10 cellular contexts compared by ENCODE assay signal in genomic region chr7:44103566-44103940, GRCh38. TPM values are rescaled to one million over a fixed set of nuclear protein-coding genes. Genes with fewer than 3 reads are reported as not detected.
A peak's percentile ranks its signal among the peaks of the same experiment; 100 is the strongest.
DNase-seq lines count a peak whose midpoint lies in the region; ATAC-seq and TF ChIP-seq lines count a peak whose summit lies in the region.
"Had no signal": no experiment of that assay in that cellular context is flagged by ENCODE, and none has a peak within 500 bp of the region (broad histone marks: within the 10 kb centered on the region; RNA-seq: fewer than 3 reads in every experiment).

No MANE protein-coding gene starts in this region.

- peaks cover 40% of the 10 kb centered on the region for H3K4me1 Mint-ChIP-seq in nephron progenitor cell

- H3K27ac Mint-ChIP-seq in nephron progenitor cell = no peak overlapping the region

- H3K27ac ChIP-seq in ectodermal cell (ENCODE audit: insufficient read depth, low read depth, low read length, poor library complexity, severe bottlenecking) = no peak overlapping the region
- peak overlapping the region; percentile 55 for H3K27ac ChIP-seq in urinary bladder (ENCODE audit: low read depth)

- peaks cover 14% of the 10 kb centered on the region for H3K4me1 ChIP-seq in ectodermal cell (ENCODE audit: control insufficient read depth, insufficient read depth, low read length)
- H3K4me1 ChIP-seq in urinary bladder (ENCODE audit: insufficient read depth) = no peaks in the 10 kb centered on the region

- H3K36me3 ChIP-seq in ectodermal cell (ENCODE audit: control insufficient read depth, insufficient read depth, low read length) (no peaks in the 10 kb centered on the region), urinary bladder (ENCODE audit: insufficient read depth) (no peaks in the 10 kb centered on the region)

- peaks cover 13% of the 10 kb centered on the region for H3K27me3 Mint-ChIP-seq in nephron progenitor cell (ENCODE audit: low read depth, poor library complexity)

- peak overlapping the region; percentile 78 for H3K4me3 Mint-ChIP-seq in nephron progenitor cell

- no peak for TF ChIP-seq CTCF in nephron progenitor cell (IDR thresholded peaks at IDR 0.05)

- intact Hi-C loops in Right ventricle myocardium inferior (cut with DNase I) = no loop called here
- intact Hi-C loops in left cardiac atrium (cut with DNase I) = no loop called here

- H3K4me3 ChIP-seq in ectodermal cell (ENCODE audit: insufficient read depth, low read depth, low read length) (peak overlapping the region; percentile 50), urinary bladder (ENCODE audit: low read depth, low read length) (no peak overlapping the region)

- peaks cover 4% of the 10 kb centered on the region for H3K36me3 Mint-ChIP-seq in nephron progenitor cell (ENCODE audit: low read depth)

- DNase-seq in Right ventricle myocardium inferior (ENCODE audit: missing footprints) (peak; percentile 14), left cardiac atrium (no peak), nephron progenitor cell (no peak), GM19238 (ENCODE audit: insufficient read length, low spot score) (no peak), SKM-1 treated with dmso at 0.1 percent for 144 hours (lab: John Stamatoyannopoulos, UW; ENCODE audit: unreplicated experiment) (no peak), KG1 (lab: John Stamatoyannopoulos, UW) (no peak)

- ATAC-seq in Right ventricle myocardium inferior (no peak), left cardiac atrium (no peak)

- no peaks in the 10 kb centered on the region for H3K9me3 ChIP-seq in ectodermal cell (ENCODE audit: control insufficient read depth, low read length)

- no peaks in the 10 kb centered on the region for H3K9me3 Mint-ChIP-seq in nephron progenitor cell

- H3K27me3 ChIP-seq in ectodermal cell (ENCODE audit: control insufficient read depth, insufficient read depth, low read length, poor library complexity, severe bottlenecking) = peaks cover 30% of the 10 kb centered on the region

- 52% methylated on average over 8 of the region's 8 CpGs for whole genome bisulfite sequencing in ectodermal cell, 2 experiments
- WGBS in urinary bladder = 68% methylated on average over 8 of the region's 8 CpGs

RNA-seq across cellular contexts. Expression of gene AEBP1, which starts 0.6 kb away (rescaled TPM):
- total RNA-seq in Right ventricle myocardium inferior = 13.6 TPM
- total RNA-seq in left cardiac atrium = 100 to 1,000 TPM in 1 of 2 donors, 10 to 100 TPM in 1; 65.0 to 117 TPM
- polyA plus RNA-seq in ectodermal cell (2013, experiment 1 of 4) = 43.2 TPM
- 45.0 TPM for polyA plus RNA-seq in ectodermal cell (2013, experiment 2 of 4)
- 37.4 TPM for polyA plus RNA-seq in ectodermal cell (2013, experiment 3 of 4)
- polyA plus RNA-seq in ectodermal cell (2013, experiment 4 of 4) = 48.3 TPM
- total RNA-seq in urinary bladder = 57.2 TPM
- polyA plus RNA-seq in urinary bladder = 247 TPM
- total RNA-seq: M059J had no signal

RNA-seq across cellular contexts. Expression of gene POLD2, which starts 19.8 kb away (rescaled TPM):
- total RNA-seq in Right ventricle myocardium inferior (87.3 TPM), left cardiac atrium (10 to 100 TPM; 95.8 to 98.9 TPM), urinary bladder (37.5 TPM)
- polyA plus RNA-seq in ectodermal cell (2013, experiment 1 of 4) = 138 TPM
- 135 TPM for polyA plus RNA-seq in ectodermal cell (2013, experiment 2 of 4)
- polyA plus RNA-seq in ectodermal cell (2013, experiment 3 of 4) = 113 TPM
- 117 TPM for polyA plus RNA-seq in ectodermal cell (2013, experiment 4 of 4)
- 73.5 TPM for polyA plus RNA-seq in urinary bladder

RNA-seq across cellular contexts. Expression of gene POLM, which starts 21.2 kb away (rescaled TPM):
- total RNA-seq in Right ventricle myocardium inferior (16.1 TPM), left cardiac atrium (10 to 100 TPM; 20.0 to 22.1 TPM), urinary bladder (10.2 TPM)
- 20.9 TPM for polyA plus RNA-seq in ectodermal cell (2013, experiment 1 of 4)
- 16.3 TPM for polyA plus RNA-seq in ectodermal cell (2013, experiment 2 of 4)
- polyA plus RNA-seq in ectodermal cell (2013, experiment 3 of 4) = 13.2 TPM
- polyA plus RNA-seq in ectodermal cell (2013, experiment 4 of 4) = 16.2 TPM
- polyA plus RNA-seq in urinary bladder = 22.2 TPM

RNA-seq across cellular contexts. Expression of gene MYL7, which starts 37.6 kb away (rescaled TPM):
- 3,838 TPM for total RNA-seq in Right ventricle myocardium inferior
- total RNA-seq in left cardiac atrium = over 10,000 TPM; 20,486 to 20,690 TPM
- 0.83 TPM for polyA plus RNA-seq in ectodermal cell (2013, experiment 1 of 4)
- polyA plus RNA-seq in ectodermal cell (2013, experiment 2 of 4) = 0.78 TPM
- polyA plus RNA-seq in ectodermal cell (2013, experiment 3 of 4) = 1.6 TPM
- 0.45 TPM for polyA plus RNA-seq in ectodermal cell (2013, experiment 4 of 4)
- 2.7 TPM for total RNA-seq in urinary bladder
- 1.9 TPM for polyA plus RNA-seq in urinary bladder
- total RNA-seq: epithelial cell of proximal tubule, M059J had no signal

RNA-seq across cellular contexts. Expression of gene PGAM2, which starts 38.2 kb away (rescaled TPM):
- total RNA-seq in Right ventricle myocardium inferior = 1,123 TPM
- 1,000 to 10,000 TPM in 1 of 2 donors, 100 to 1,000 TPM in 1; 799 to 1,159 TPM for total RNA-seq in left cardiac atrium
- 13.0 TPM for polyA plus RNA-seq in ectodermal cell (2013, experiment 1 of 4)
- 14.3 TPM for polyA plus RNA-seq in ectodermal cell (2013, experiment 2 of 4)
- 11.9 TPM for polyA plus RNA-seq in ectodermal cell (2013, experiment 3 of 4)
- 11.4 TPM for polyA plus RNA-seq in ectodermal cell (2013, experiment 4 of 4)
- total RNA-seq in urinary bladder = 3.1 TPM
- 0.71 TPM for polyA plus RNA-seq in urinary bladder
- total RNA-seq: epithelial cell of proximal tubule had no signal
